Comparison of ENCODE assay signal across 8 cellular contexts in the genomic region with DNA sequence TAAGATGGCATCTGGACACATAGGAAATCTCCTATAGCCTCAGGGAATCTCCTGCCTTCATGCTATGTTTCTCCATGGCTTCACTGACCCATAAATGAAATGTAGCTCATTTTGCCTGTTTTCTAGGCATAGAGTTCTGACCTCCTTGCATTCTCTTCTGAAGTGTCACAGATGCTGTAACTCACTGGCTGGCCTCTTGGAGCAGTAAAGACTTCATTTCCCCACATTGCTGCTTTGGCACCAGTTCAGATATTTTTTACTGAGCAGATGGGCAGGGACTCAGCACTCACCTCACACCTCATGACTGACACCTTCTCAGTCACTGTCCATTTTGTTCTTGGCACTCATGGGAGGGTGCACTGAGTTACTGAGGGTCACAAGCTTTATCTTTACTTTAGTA.
DNase-seq lines count a peak whose midpoint lies in the region; ATAC-seq and TF ChIP-seq lines count a peak whose summit lies in the region.

No MANE protein-coding gene starts in this region.

- H3K4me2 ChIP-seq in DOHH2 (ENCODE audit: low read length), result no peak overlapping the region

- no peaks in the 10 kb centered on the region for H3K79me2 ChIP-seq in DOHH2 (ENCODE audit: control insufficient read depth, low read length)

- POLR2A ChIA-PET in activated CD8-positive, alpha-beta T cell treated with anti-CD3 and anti-CD28 coated beads, Interleukin-2, amount 10 ng/mL, durations not matched to agents 7 days and 5 days (lab: Charles Lee), result interaction anchor here (1.2 kb wide), 1 partner anchor 293 kb away, joined by 3 read pairs; no protein-coding TSS in a partner anchor

- peaks cover 2% of the 10 kb centered on the region for H3K4me1 Mint-ChIP-seq in activated CD8-positive, alpha-beta T cell treated with anti-CD3 and anti-CD28 coated beads, Interleukin-2, amount 10 ng/mL, durations not matched to agents 7 days and 5 days (ENCODE audit: low read depth)
- H3K4me1 Mint-ChIP-seq in T-helper 2 cell treated with Interferon-gamma antibody and Interleukin-4, amounts not matched to agents 5 μg/mL and 100 μg/mL, for 36 hours (ENCODE audit: low read depth), result peaks cover 2% of the 10 kb centered on the region

- peaks cover 9% of the 10 kb centered on the region for H3K36me3 Mint-ChIP-seq in activated CD8-positive, alpha-beta T cell treated with anti-CD3 and anti-CD28 coated beads, Interleukin-2, amount 10 ng/mL, durations not matched to agents 7 days and 5 days (ENCODE audit: low read depth)
- peaks cover 4% of the 10 kb centered on the region for H3K36me3 Mint-ChIP-seq in T-helper 2 cell treated with Interferon-gamma antibody and Interleukin-4, amounts not matched to agents 5 μg/mL and 100 μg/mL, for 36 hours (ENCODE audit: low read depth)

- no peaks in the 10 kb centered on the region for H4K20me1 ChIP-seq in DOHH2 (ENCODE audit: control insufficient read depth, insufficient read depth, low read depth, low read length)

- CTCF ChIA-PET in activated CD8-positive, alpha-beta T cell treated with anti-CD3 and anti-CD28 coated beads, Interleukin-2, amount 10 ng/mL, durations not matched to agents 7 days and 5 days (lab: Charles Lee), result interaction anchor here (0.5 to 2.6 kb wide), 38 partner anchors 12 to 432 kb away, joined by 3 to 31 read pairs (median 4); a partner anchor contains a TSS

- no peak overlapping the region for H3K27ac ChIP-seq in DOHH2 (ENCODE audit: low read depth, low read length)

- no peaks in the 10 kb centered on the region for H3F3A ChIP-seq in DOHH2 (ENCODE audit: control insufficient read depth, insufficient read depth)

- H3K27ac Mint-ChIP-seq in activated CD8-positive, alpha-beta T cell treated with anti-CD3 and anti-CD28 coated beads, Interleukin-2, amount 10 ng/mL, durations not matched to agents 7 days and 5 days, result no peak overlapping the region
- H3K27ac Mint-ChIP-seq in T-helper 2 cell treated with Interferon-gamma antibody and Interleukin-4, amounts not matched to agents 5 μg/mL and 100 μg/mL, for 36 hours, result no peak overlapping the region

- no peaks in the 10 kb centered on the region for H3K27me3 Mint-ChIP-seq in activated CD8-positive, alpha-beta T cell treated with anti-CD3 and anti-CD28 coated beads, Interleukin-2, amount 10 ng/mL, durations not matched to agents 7 days and 5 days (ENCODE audit: low read depth)
- no peaks in the 10 kb centered on the region for H3K27me3 Mint-ChIP-seq in T-helper 2 cell treated with Interferon-gamma antibody and Interleukin-4, amounts not matched to agents 5 μg/mL and 100 μg/mL, for 36 hours (ENCODE audit: low read depth)

- TF ChIP-seq CTCF in DOHH2 (IDR thresholded peaks at IDR 0.05; ENCODE audit: low read depth, low read length, poor library complexity, severe bottlenecking), result peak; percentile 45

- H3K27me3 ChIP-seq in DOHH2 (ENCODE audit: control insufficient read depth, low read length), result no peaks in the 10 kb centered on the region

- no peaks in the 10 kb centered on the region for H3K36me3 ChIP-seq in DOHH2 (ENCODE audit: control insufficient read depth, low read length)

- H3K9me2 ChIP-seq in DOHH2 (replicated peaks; ENCODE audit: control insufficient read depth, low read length), result no peaks in the 10 kb centered on the region

- DNase-seq in NCI-H146 treated with DMSO at 0.1 percent for 48 hours (lab: John Stamatoyannopoulos, UW; ENCODE audit: unreplicated experiment) (peak; percentile 20), fibroblast of peridontal ligament (ENCODE audit: extremely low read depth) (peak; percentile 49), renal cortical epithelial cell (ENCODE audit: low read depth) (peak; percentile 82), DMS79 (lab: John Stamatoyannopoulos, UW) (no peak)
- peak; percentile 36 for DNase-seq in activated CD8-positive, alpha-beta T cell treated with anti-CD3 and anti-CD28 coated beads, Interleukin-2, amount 10 ng/mL, durations not matched to agents 7 days and 5 days
- no peak for DNase-seq in T-helper 2 cell treated with Interferon-gamma antibody and Interleukin-4, amounts not matched to agents 5 μg/mL and 100 μg/mL, for 36 hours (ENCODE audit: low spot score)

- no peaks in the 10 kb centered on the region for H3K4me1 ChIP-seq in DOHH2 (ENCODE audit: control insufficient read depth, low read length)

- H3K9me3 Mint-ChIP-seq in activated CD8-positive, alpha-beta T cell treated with anti-CD3 and anti-CD28 coated beads, Interleukin-2, amount 10 ng/mL, durations not matched to agents 7 days and 5 days (ENCODE audit: insufficient read depth), result peaks cover 6% of the 10 kb centered on the region
- peaks cover 19% of the 10 kb centered on the region for H3K9me3 Mint-ChIP-seq in T-helper 2 cell treated with Interferon-gamma antibody and Interleukin-4, amounts not matched to agents 5 μg/mL and 100 μg/mL, for 36 hours

- no peaks in the 10 kb centered on the region for H3K9me3 ChIP-seq in DOHH2 (ENCODE audit: control insufficient read depth, insufficient read depth, low read length)

- no peak overlapping the region for H3K4me3 Mint-ChIP-seq in activated CD8-positive, alpha-beta T cell treated with anti-CD3 and anti-CD28 coated beads, Interleukin-2, amount 10 ng/mL, durations not matched to agents 7 days and 5 days
- no peak overlapping the region for H3K4me3 Mint-ChIP-seq in T-helper 2 cell treated with Interferon-gamma antibody and Interleukin-4, amounts not matched to agents 5 μg/mL and 100 μg/mL, for 36 hours

- ATAC-seq in GM21825 (IDR thresholded peaks at IDR 0.05; ENCODE audit: unreplicated experiment), result peak; percentile 68
- peak; percentile 68 for ATAC-seq in activated CD8-positive, alpha-beta T cell treated with anti-CD3 and anti-CD28 coated beads, Interleukin-2, amount 10 ng/mL, durations not matched to agents 7 days and 5 days

- H3K4me3 ChIP-seq in DOHH2 (ENCODE audit: low read length), result no peak overlapping the region

Comparison
In these comparisons a context has a peak if more than half of its experiments do, and no peak if none do; other contexts are left out.
1. DNase-seq: peak in NCI-H146 treated with DMSO at 0.1 percent for 48 hours (single experiment), activated CD8-positive, alpha-beta T cell treated with anti-CD3 and anti-CD28 coated beads, Interleukin-2, amount 10 ng/mL, durations not matched to agents 7 days and 5 days (single experiment), fibroblast of peridontal ligament (single experiment) and renal cortical epithelial cell (single experiment); none in T-helper 2 cell treated with Interferon-gamma antibody and Interleukin-4, amounts not matched to agents 5 μg/mL and 100 μg/mL, for 36 hours (single experiment) and DMS79 (single experiment).